In genomic region chr4:44927361-44928061, GRCh38 we compare ENCODE assay signal across 9 cellular contexts.
DNase-seq lines count a peak whose midpoint lies in the region; ATAC-seq, FAIRE-seq and TF ChIP-seq lines count a peak whose summit lies in the region.
"Had no signal": no experiment of that assay in that cellular context is flagged by ENCODE, and none has a peak within 500 bp of the region (broad histone marks: within the 10 kb centered on the region; RNA-seq: fewer than 3 reads in every experiment).

No MANE protein-coding gene starts in this region.

- TF ChIP-seq POLR2A in GM12892 (IDR thresholded peaks at IDR 0.05; ENCODE audit: low read depth, low read length) (no peak), gastroesophageal sphincter (IDR thresholded peaks at IDR 0.05) (no peak)

- no peak overlapping the region for H3K27ac ChIP-seq in gastroesophageal sphincter
- H3K27ac ChIP-seq: parathyroid adenoma had no signal

- ATAC-seq in HG03520 (IDR thresholded peaks at IDR 0.05; ENCODE audit: unreplicated experiment) (peak; percentile 50), gastroesophageal sphincter (no peak)

- TF ChIP-seq CTCF in gastroesophageal sphincter (IDR thresholded peaks at IDR 0.05), result peak; percentile 38 to 64 (median 50)

- 24 to 27% methylated on average over 2 of the region's 2 CpGs for WGBS in gastroesophageal sphincter (ENCODE audit: low coverage in 1 of 2), 2 donors

- no peaks in the 10 kb centered on the region for H3K27me3 ChIP-seq in gastroesophageal sphincter

- peak; percentile 17 for FAIRE-seq in GM12892 (lab: Jason Lieb, UNC)

- DNase-seq in GM12892 (ENCODE audit: insufficient read length) (no peak), OCI-M1 (lab: John Stamatoyannopoulos, UW) (peak; percentile 74), T-helper 9 cell (no peak), ureter (ENCODE audit: low spot score) (no peak), islet precursor cell (no peak)
- no peak for DNase-seq in activated CD4-positive, CD25-positive, alpha-beta regulatory T cell (lab: John Stamatoyannopoulos, UW)

- no peak for TF ChIP-seq EP300 in gastroesophageal sphincter (IDR thresholded peaks at IDR 0.05)

- peaks cover 0 to 10% (median 0%) of the 10 kb centered on the region in 3 donors for H3K4me1 ChIP-seq in gastroesophageal sphincter
- H3K4me1 ChIP-seq: parathyroid adenoma had no signal

- H3K9me3 ChIP-seq in gastroesophageal sphincter, result no peaks in the 10 kb centered on the region

- H3K4me3 ChIP-seq in gastroesophageal sphincter, result no peak overlapping the region

- H3K36me3 ChIP-seq in gastroesophageal sphincter, result no peaks in the 10 kb centered on the region
